8 cellular contexts compared by ENCODE assay signal in genomic region chr6:3750324-3751018, GRCh38. TPM values are rescaled to one million over a fixed set of nuclear protein-coding genes. Genes with fewer than 3 reads are reported as not detected.
DNase-seq lines count a peak whose midpoint lies in the region; ATAC-seq and TF ChIP-seq lines count a peak whose summit lies in the region.

No MANE protein-coding gene starts in this region.

- H4K8ac ChIP-seq in mesendoderm (ENCODE audit: low read depth, low read length) = no peak overlapping the region

- H3K4me3 ChIP-seq in mesendoderm (ENCODE audit: low read length) = no peak overlapping the region
- H3K4me3 ChIP-seq in testis = peak overlapping the region; percentile 74 to 85

- H4K5ac ChIP-seq in mesendoderm (ENCODE audit: low read length) = no peak overlapping the region

- no peaks in the 10 kb centered on the region for H3K9me3 ChIP-seq in testis

- H3K4me1 ChIP-seq in mesendoderm (ENCODE audit: control insufficient read depth, low read depth, low read length) (no peaks in the 10 kb centered on the region), testis (peaks cover 14% of the 10 kb centered on the region)

- no peak overlapping the region for H2BK15ac ChIP-seq in mesendoderm (replicated peaks; ENCODE audit: low read depth)

- peak; percentile 30 for TF ChIP-seq POLR2A in testis (IDR thresholded peaks at IDR 0.05)

- peak overlapping the region; percentile 78 for H3K18ac ChIP-seq in mesendoderm (ENCODE audit: low read length)

- peak overlapping the region; percentile 52 to 63 (median 63) for H3K4me3 Mint-ChIP-seq in T-cell

- no peaks in the 10 kb centered on the region for H3K36me3 Mint-ChIP-seq in T-cell

- H3K27ac Mint-ChIP-seq in T-cell = no peak overlapping the region

- H3K4me2 ChIP-seq in mesendoderm (ENCODE audit: low read length) = peak overlapping the region; percentile 81

- H3K9me3 Mint-ChIP-seq in T-cell = no peaks in the 10 kb centered on the region

- H3K27me3 ChIP-seq in mesendoderm (ENCODE audit: insufficient read depth, low read length, poor library complexity) (peaks cover 2% of the 10 kb centered on the region), testis (no peaks in the 10 kb centered on the region)

- CTCF ChIA-PET in T-cell (lab: Charles Lee) = interaction anchor here in 1 of 2 donors (1.4 to 1.6 kb wide), 2 partner anchors 259 to 267 kb away, joined by 3 read pairs; no protein-coding TSS in a partner anchor

- no peak overlapping the region for H2BK5ac ChIP-seq in mesendoderm (ENCODE audit: low read length)

- peak overlapping the region; percentile 60 for H3K9ac ChIP-seq in mesendoderm (ENCODE audit: low read length)

- peak overlapping the region; percentile 97 for H3K27ac ChIP-seq in epithelial cell of prostate
- H3K27ac ChIP-seq in mesendoderm (ENCODE audit: low read depth, low read length) = no peak overlapping the region
- peak overlapping the region; percentile 96 to 99 for H3K27ac ChIP-seq in testis

- DNase-seq in C1 segment of cervical spinal cord (lab: John Stamatoyannopoulos, UW) (peak in 12 of 14 donors; percentile 22 to 86 (median 73)), H4 (ENCODE audit: low spot score) (peak; percentile 57), T-cell (no peak), epithelial cell of prostate (ENCODE audit: low read depth, low spot score) (no peak), mesendoderm (peak; percentile 58), testis (peak; percentile 91), NCI-H1694 treated with DMSO at 0.1 percent for 48 hours (lab: John Stamatoyannopoulos, UW) (no peak)

- H3K4me1 Mint-ChIP-seq in T-cell = peaks cover 5 to 16% (median 12%) of the 10 kb centered on the region in 3 donors

- ATAC-seq in T-cell (replicated peaks in 1 of 4) (peak; percentile 6 to 18 (median 8)), HG02610 (IDR thresholded peaks at IDR 0.05; ENCODE audit: unreplicated experiment) (no peak)

- peaks cover 34 to 48% of the 10 kb centered on the region in 2 donors for H3K27me3 Mint-ChIP-seq in T-cell

- TF ChIP-seq CTCF in testis (IDR thresholded peaks at IDR 0.05) = no peak

- intact Hi-C loops in testis (cut with DNase I; ENCODE audit: low total_unique reads) = no loop called here

- H2BK120ac ChIP-seq in mesendoderm (ENCODE audit: low read depth, low read length) = no peak overlapping the region

- H3K4ac ChIP-seq in mesendoderm (ENCODE audit: low read depth, low read length) = no peak overlapping the region

- H3K23ac ChIP-seq in mesendoderm (ENCODE audit: low read length) = no peak overlapping the region

- H2AK5ac ChIP-seq in mesendoderm (ENCODE audit: low read length) = no peak overlapping the region

- WGBS in mesendoderm (ENCODE audit: extremely low coverage, insufficient coverage, low lambda C conversion rate) = no CpG with 5 or more reads among the region's 68 CpGs
- 0% methylated on average over 32 to 47 of the region's 68 CpGs for WGBS in testis, 2 donors

- H3K36me3 ChIP-seq in mesendoderm (ENCODE audit: control insufficient read depth, insufficient read depth, low read length) = no peaks in the 10 kb centered on the region
- H3K36me3 ChIP-seq in testis (ENCODE audit: low read depth, missing control alignments) = no peaks in the 10 kb centered on the region

- POLR2A ChIA-PET in T-cell (lab: Charles Lee) = interaction anchor here in 1 of 2 donors (0.6 kb wide), 1 partner anchor 105 kb away, joined by 6 read pairs; no protein-coding TSS in a partner anchor

- peak overlapping the region; percentile 83 for H3K56ac ChIP-seq in mesendoderm (ENCODE audit: low read length)

- H3K79me1 ChIP-seq in mesendoderm (ENCODE audit: low read length) = no peaks in the 10 kb centered on the region

- H3K79me2 ChIP-seq in mesendoderm (ENCODE audit: control insufficient read depth, insufficient read depth, low read length) = no peaks in the 10 kb centered on the region

RNA-seq across cellular contexts. Expression of gene PXDC1, which starts 1.0 kb away (rescaled TPM):
- total RNA-seq in H4 (2014; rRNA removed; shearing (Covaris generic)) = 13.7 and 21.3 TPM in 2 replicates
- total RNA-seq in T-cell (1 to 10 TPM in 1 of 5 donors, under 1 TPM in 4; 0.30 to 1.2 (median 0.41) TPM), testis (10 to 100 TPM; 14.3 to 38.2 TPM)
- 1.2 TPM for polyA plus RNA-seq in mesendoderm (2013, experiment 1 of 2)
- 1.3 TPM for polyA plus RNA-seq in mesendoderm (2013, experiment 2 of 2)
- 16.9 TPM for polyA plus RNA-seq in testis (ENCODE audit: insufficient read depth, low read depth, low replicate concordance)

Comparison
In these comparisons a context has a peak if more than half of its experiments do, and no peak if none do; other contexts are left out.
1. DNase-seq: peak in C1 segment of cervical spinal cord (12 of 14), H4 (single experiment), mesendoderm (single experiment) and testis (single experiment); none in T-cell (0 of 34), epithelial cell of prostate (single experiment) and NCI-H1694 treated with DMSO at 0.1 percent for 48 hours (single experiment).